14 cellular contexts compared by ENCODE assay signal in the genomic region with DNA sequence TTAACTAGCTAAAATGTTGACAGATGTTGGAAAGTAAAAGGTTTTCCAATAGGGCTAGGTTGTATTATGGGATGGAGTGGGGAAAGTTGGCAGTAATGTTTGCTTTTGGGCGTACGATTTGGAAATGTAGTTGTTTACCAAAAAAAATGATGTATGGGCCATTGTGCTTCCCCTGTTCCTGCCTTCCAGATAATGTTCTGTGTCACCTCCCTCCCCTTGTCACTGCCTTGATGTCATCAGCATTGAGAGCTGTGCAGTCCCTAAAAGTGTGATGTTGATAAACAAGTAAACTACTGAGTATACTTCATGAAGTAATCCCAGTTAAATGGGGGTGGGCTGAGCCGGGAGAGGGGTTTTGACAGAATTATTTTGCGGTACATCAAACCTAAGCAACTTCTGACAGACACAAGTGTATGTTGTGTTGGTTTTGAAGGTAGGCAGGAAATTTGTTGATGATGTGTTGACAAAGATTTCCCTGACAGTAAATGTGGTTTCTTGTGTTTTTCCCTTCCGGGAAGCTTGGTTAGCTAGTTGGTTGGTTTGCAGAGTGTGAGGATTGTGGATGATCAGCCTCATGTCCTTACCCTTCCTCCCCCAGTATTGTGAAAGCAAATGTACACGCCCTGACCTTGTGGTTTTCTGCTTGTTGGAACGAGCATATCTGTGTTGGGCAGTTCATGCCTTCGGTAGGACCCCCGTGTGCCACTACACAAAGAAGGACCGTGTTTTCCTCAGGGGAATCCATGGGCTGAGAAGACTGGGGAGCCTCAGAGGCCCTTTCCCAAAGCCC.
DNase-seq lines count a peak whose midpoint lies in the region; ATAC-seq and TF ChIP-seq lines count a peak whose summit lies in the region.
"Had no signal": no experiment of that assay in that cellular context is flagged by ENCODE, and none has a peak within 500 bp of the region (broad histone marks: within the 10 kb centered on the region; RNA-seq: fewer than 3 reads in every experiment).

No MANE protein-coding gene starts in this region.

- peaks cover 44% of the 10 kb centered on the region for H3K36me3 ChIP-seq in CD8-positive, alpha-beta T cell (ENCODE audit: insufficient read depth, low read length)
- peaks cover 74% of the 10 kb centered on the region for H3K36me3 ChIP-seq in IMR-90 (ENCODE audit: control insufficient read depth, insufficient read depth, low read length)

- no peaks in the 10 kb centered on the region for H4K20me1 ChIP-seq in IMR-90 (ENCODE audit: insufficient read depth, low read length)

- TF ChIP-seq RAD21 in IMR-90 (IDR thresholded peaks at IDR 0.05; ENCODE audit: low read length), result no peak

- CTCF ChIA-PET in CD8-positive, alpha-beta T cell (lab: Charles Lee), result no interaction called here
- CTCF ChIA-PET in IMR-90 (lab: Yijun Ruan, JAX), result no interaction called here

- no peaks in the 10 kb centered on the region for H3K9me3 ChIP-seq in CD8-positive, alpha-beta T cell (ENCODE audit: low read length)
- no peaks in the 10 kb centered on the region for H3K9me3 ChIP-seq in IMR-90 (ENCODE audit: control insufficient read depth, insufficient read depth, low read length)
- H3K9me3 ChIP-seq: BE2C had no signal

- 0 out of 2 replicates have a peak overlapping the region, but pooled peaks have one; percentile 31 for H3K14ac ChIP-seq in IMR-90 (replicated peaks; ENCODE audit: low read depth, low read length)

- H3K56ac ChIP-seq in IMR-90 (ENCODE audit: extremely low read depth, insufficient read depth, low read length), result no peak overlapping the region

- peak overlapping the region; percentile 23 for H2AK9ac ChIP-seq in IMR-90 (replicated peaks; ENCODE audit: low read depth, low read length, poor library complexity)

- TF ChIP-seq CTCF in CD8-positive, alpha-beta T cell (IDR thresholded peaks at IDR 0.05), result no peak
- TF ChIP-seq CTCF in IMR-90 (conservative IDR thresholded peaks at IDR 0.05; ENCODE audit: low read depth, low read length), result no peak

- no peak overlapping the region; the same call in 1 of the 2 replicates for H2AK5ac ChIP-seq in IMR-90 (ENCODE audit: low read depth, low read length)

- H3K4me1 ChIP-seq in CD8-positive, alpha-beta T cell (ENCODE audit: insufficient read depth, low read length), result peaks cover 7% of the 10 kb centered on the region
- peaks cover 11% of the 10 kb centered on the region for H3K4me1 ChIP-seq in IMR-90 (ENCODE audit: control insufficient read depth, insufficient read depth, low read length)
- H3K4me1 ChIP-seq: BE2C had no signal

- no peak for DNase-seq in CD8-positive, alpha-beta T cell
- DNase-seq in IMR-90 (no peak), islet precursor cell (peak; percentile 35), DMS153 treated with DMSO at 0.1 percent for 48 hours (lab: John Stamatoyannopoulos, UW; ENCODE audit: unreplicated experiment) (no peak), NCI-H226 (no peak)
- DNase-seq in activated T-helper 1 cell treated with anti-CD3 and anti-CD28 coated beads, Interleukin-12 subunit alpha, Interleukin-12 subunit beta, Interleukin-2, Interleukin-4 antibody, amounts not matched to agents 30 ng/mL and 10 ng/mL and 1 ng/mL, durations not matched to agents 14 hours and 24 hours and 36 hours (ENCODE audit: low spot score), result peak; percentile 13
- DNase-seq: activated naive CD8-positive, alpha-beta T cell treated with anti-CD3 and anti-CD28 coated beads, Interleukin-2, amount 50 U/mL, for 24 hours; BE2C; foreskin melanocyte; NCI-H1930; NCI-H748 treated with DMSO at 0.1 percent for 48 hours had no signal

- H3K27me3 Mint-ChIP-seq in CD8-positive, alpha-beta T cell (ENCODE audit: low read depth), result no peaks in the 10 kb centered on the region
- no peaks in the 10 kb centered on the region for H3K27me3 Mint-ChIP-seq in activated T-helper 1 cell treated with anti-CD3 and anti-CD28 coated beads, Interleukin-12 subunit alpha, Interleukin-12 subunit beta, Interleukin-2, Interleukin-4 antibody, amounts not matched to agents 30 ng/mL and 10 ng/mL and 1 ng/mL, durations not matched to agents 14 hours and 24 hours and 36 hours (ENCODE audit: insufficient read depth)
- H3K27me3 Mint-ChIP-seq: activated naive CD8-positive, alpha-beta T cell treated with anti-CD3 and anti-CD28 coated beads, Interleukin-2, amount 50 U/mL, for 24 hours had no signal

- no peak overlapping the region for H2BK20ac ChIP-seq in IMR-90 (ENCODE audit: low read depth, low read length)

- no peak for TF ChIP-seq POLR2A in IMR-90 (IDR thresholded peaks at IDR 0.05; ENCODE audit: low read depth, low read length)

- 0 out of 2 replicates have a peak overlapping the region, but pooled peaks have one; percentile 38 for H4K91ac ChIP-seq in IMR-90 (ENCODE audit: insufficient read depth, low read depth, low read length)

- dilution Hi-C loops in IMR-90 (cut with HindIII; ENCODE audit: low sequenced_read_pairs, unreplicated experiment), result no loop called here

- H3K4me2 ChIP-seq in IMR-90 (ENCODE audit: low read depth, low read length), result no peak overlapping the region

- POLR2A ChIA-PET in CD8-positive, alpha-beta T cell (lab: Charles Lee), result no interaction called here
- POLR2A ChIA-PET in IMR-90 (lab: Charles Lee; ENCODE audit: unreplicated experiment), result no interaction called here

- H3K4me3 ChIP-seq in CD8-positive, alpha-beta T cell (ENCODE audit: low read depth, low read length), result no peak overlapping the region
- H3K4me3 ChIP-seq in IMR-90 (ENCODE audit: insufficient read depth, low read depth, low read length), result no peak overlapping the region

- BruUV-seq in IMR-90 (replicated peaks; lab: Mats Ljungman, UMichigan), result no TSS peak

- H3K27ac Mint-ChIP-seq in CD8-positive, alpha-beta T cell, result peak overlapping the region; percentile 37
- H3K27ac Mint-ChIP-seq in activated T-helper 1 cell treated with anti-CD3 and anti-CD28 coated beads, Interleukin-12 subunit alpha, Interleukin-12 subunit beta, Interleukin-2, Interleukin-4 antibody, amounts not matched to agents 30 ng/mL and 10 ng/mL and 1 ng/mL, durations not matched to agents 14 hours and 24 hours and 36 hours, result peak overlapping the region; percentile 71
- H3K27ac Mint-ChIP-seq: activated naive CD8-positive, alpha-beta T cell treated with anti-CD3 and anti-CD28 coated beads, Interleukin-2, amount 50 U/mL, for 24 hours had no signal

- in situ Hi-C loops in IMR-90 (cut with MboI; ENCODE audit: low sequenced_read_pairs), result loop anchor here (25.0 kb wide), 1 partner anchor 133 kb away; no protein-coding TSS in a partner anchor

- H3K9me3 Mint-ChIP-seq in CD8-positive, alpha-beta T cell, result no peaks in the 10 kb centered on the region
- no peaks in the 10 kb centered on the region for H3K9me3 Mint-ChIP-seq in activated T-helper 1 cell treated with anti-CD3 and anti-CD28 coated beads, Interleukin-12 subunit alpha, Interleukin-12 subunit beta, Interleukin-2, Interleukin-4 antibody, amounts not matched to agents 30 ng/mL and 10 ng/mL and 1 ng/mL, durations not matched to agents 14 hours and 24 hours and 36 hours
- H3K9me3 Mint-ChIP-seq: activated naive CD8-positive, alpha-beta T cell treated with anti-CD3 and anti-CD28 coated beads, Interleukin-2, amount 50 U/mL, for 24 hours; central memory CD8-positive, alpha-beta T cell had no signal

- ATAC-seq in CD8-positive, alpha-beta T cell, result no peak
- no peak for ATAC-seq in IMR-90 (ENCODE audit: low read depth)
- no peak for ATAC-seq in GM18867 (IDR thresholded peaks at IDR 0.05; ENCODE audit: unreplicated experiment)
- ATAC-seq: activated naive CD8-positive, alpha-beta T cell treated with anti-CD3 and anti-CD28 coated beads, Interleukin-2, amount 50 U/mL, for 24 hours; Panc1 had no signal

- peaks cover 30% of the 10 kb centered on the region for H3K9me1 ChIP-seq in IMR-90 (ENCODE audit: insufficient read depth, low read length)

- H2BK15ac ChIP-seq in IMR-90 (ENCODE audit: low read depth, low read length), result no peak overlapping the region

- no peaks in the 10 kb centered on the region for H3K27me3 ChIP-seq in CD8-positive, alpha-beta T cell (ENCODE audit: insufficient read depth, low read length)
- H3K27me3 ChIP-seq in IMR-90 (ENCODE audit: control insufficient read depth, insufficient read depth, low read length), result no peaks in the 10 kb centered on the region
- H3K27me3 ChIP-seq: BE2C had no signal

- H3K79me1 ChIP-seq in IMR-90 (ENCODE audit: low read depth in 1 of 2, low read length in 2 of 2), result peaks cover 50 to 79% of the 10 kb centered on the region in 2 experiments

- H3K4me1 Mint-ChIP-seq in CD8-positive, alpha-beta T cell (ENCODE audit: low read depth), result peaks cover 14% of the 10 kb centered on the region
- H3K4me1 Mint-ChIP-seq in activated T-helper 1 cell treated with anti-CD3 and anti-CD28 coated beads, Interleukin-12 subunit alpha, Interleukin-12 subunit beta, Interleukin-2, Interleukin-4 antibody, amounts not matched to agents 30 ng/mL and 10 ng/mL and 1 ng/mL, durations not matched to agents 14 hours and 24 hours and 36 hours (ENCODE audit: low read depth), result peaks cover 31% of the 10 kb centered on the region
- H3K4me1 Mint-ChIP-seq: central memory CD8-positive, alpha-beta T cell had no signal

- H2AFZ ChIP-seq in IMR-90 (replicated peaks; ENCODE audit: low read length, poor library complexity), result no peak overlapping the region

- no peak overlapping the region; the same call in 1 of the 2 replicates for H3K18ac ChIP-seq in IMR-90 (ENCODE audit: low read depth, low read length)

- H3K36me3 Mint-ChIP-seq in CD8-positive, alpha-beta T cell, result peaks cover 79% of the 10 kb centered on the region
- H3K36me3 Mint-ChIP-seq in activated T-helper 1 cell treated with anti-CD3 and anti-CD28 coated beads, Interleukin-12 subunit alpha, Interleukin-12 subunit beta, Interleukin-2, Interleukin-4 antibody, amounts not matched to agents 30 ng/mL and 10 ng/mL and 1 ng/mL, durations not matched to agents 14 hours and 24 hours and 36 hours (ENCODE audit: low read depth), result peaks cover 35% of the 10 kb centered on the region

- H4K5ac ChIP-seq in IMR-90 (ENCODE audit: low read depth, low read length), result no peak overlapping the region

- no peak overlapping the region for H3K4me3 Mint-ChIP-seq in CD8-positive, alpha-beta T cell
- peak overlapping the region; percentile 38 for H3K4me3 Mint-ChIP-seq in activated T-helper 1 cell treated with anti-CD3 and anti-CD28 coated beads, Interleukin-12 subunit alpha, Interleukin-12 subunit beta, Interleukin-2, Interleukin-4 antibody, amounts not matched to agents 30 ng/mL and 10 ng/mL and 1 ng/mL, durations not matched to agents 14 hours and 24 hours and 36 hours
- H3K4me3 Mint-ChIP-seq: activated naive CD8-positive, alpha-beta T cell treated with anti-CD3 and anti-CD28 coated beads, Interleukin-2, amount 50 U/mL, for 24 hours; central memory CD8-positive, alpha-beta T cell had no signal

- no peak overlapping the region for H3K27ac ChIP-seq in CD8-positive, alpha-beta T cell (ENCODE audit: low read depth, low read length)
- H3K27ac ChIP-seq in IMR-90 (ENCODE audit: insufficient read depth, low read length), result no peak overlapping the region

- no peak overlapping the region for H3K9ac ChIP-seq in IMR-90 (ENCODE audit: low read depth, low read length)

- H3K23ac ChIP-seq in IMR-90 (ENCODE audit: low read depth, low read length), result 0 out of 2 replicates have a peak overlapping the region, but pooled peaks have one; percentile 7

- H3K4ac ChIP-seq in IMR-90 (ENCODE audit: low read depth, low read length), result peak overlapping the region; percentile 50

- 93% methylated on average over 6 of the region's 10 CpGs; no CpG with 5 or more reads in 1 of the 2 experiments for WGBS in IMR-90 (ENCODE audit: extremely low coverage in 2 of 2, insufficient read length in 1 of 2), 2 experiments

- peak overlapping the region; percentile 3 for H2BK120ac ChIP-seq in IMR-90 (ENCODE audit: low read depth, low read length)

- intact Hi-C loops in CD8-positive, alpha-beta T cell (cut with DNase I, micrococcal nuclease), result no loop called here
- intact Hi-C loops in IMR-90 (cut with micrococcal nuclease), result no loop called here
- intact Hi-C loops in activated T-helper 1 cell treated with anti-CD3 and anti-CD28 coated beads, Interleukin-12 subunit alpha, Interleukin-12 subunit beta, Interleukin-2, Interleukin-4 antibody, amounts not matched to agents 30 ng/mL and 10 ng/mL and 1 ng/mL, durations not matched to agents 14 hours and 24 hours and 36 hours (cut with micrococcal nuclease), result no loop called here

- H4K8ac ChIP-seq in IMR-90 (ENCODE audit: low read depth in 2 of 2, low read length in 2 of 2), result peak overlapping the region in 1 of 2 experiments; percentile 49; a peak in 1 of 4 replicates

- H2BK5ac ChIP-seq in IMR-90 (ENCODE audit: low read depth, low read length, poor library complexity, severe bottlenecking), result no peak overlapping the region

Comparison
In these comparisons a context has a peak if more than half of its experiments do, and no peak if none do; other contexts are left out.
1. DNase-seq: peak in activated T-helper 1 cell treated with anti-CD3 and anti-CD28 coated beads, Interleukin-12 subunit alpha, Interleukin-12 subunit beta, Interleukin-2, Interleukin-4 antibody, amounts not matched to agents 30 ng/mL and 10 ng/mL and 1 ng/mL, durations not matched to agents 14 hours and 24 hours and 36 hours (single experiment) and islet precursor cell (single experiment); none in CD8-positive, alpha-beta T cell (0 of 7), IMR-90 (single experiment), DMS153 treated with DMSO at 0.1 percent for 48 hours (single experiment) and NCI-H226 (single experiment).